Comparison of ENCODE assay signal across 1 cellular context in genomic region chr19:43766755-43767043, GRCh38.
A peak's percentile ranks its signal among the peaks of the same experiment; 100 is the strongest.
TF ChIP-seq lines count a peak whose summit lies in the region.

No MANE protein-coding gene starts in this region.

TF ChIP-seq in GM12878, 131 proteins besides CTCF, POLR2A, EP300 and RAD21:
- TF ChIP-seq RELB (IDR thresholded peaks at IDR 0.05; ENCODE audit: low read depth) (no peak), RUNX3 (IDR thresholded peaks at IDR 0.05; ENCODE audit: low read length) (0 out of 2 replicates have a peak, but pooled peaks have one; percentile 1)
